ENCODE assay signal across 1 cellular context in genomic region chr18:31042068-31042390, GRCh38.
TF ChIP-seq lines count a peak whose summit lies in the region.

No MANE protein-coding gene starts in this region.

TF ChIP-seq in GM23338, 12 proteins besides CTCF, POLR2A, EP300 and RAD21 (continued from another document):
- TF ChIP-seq, protein P1, sequence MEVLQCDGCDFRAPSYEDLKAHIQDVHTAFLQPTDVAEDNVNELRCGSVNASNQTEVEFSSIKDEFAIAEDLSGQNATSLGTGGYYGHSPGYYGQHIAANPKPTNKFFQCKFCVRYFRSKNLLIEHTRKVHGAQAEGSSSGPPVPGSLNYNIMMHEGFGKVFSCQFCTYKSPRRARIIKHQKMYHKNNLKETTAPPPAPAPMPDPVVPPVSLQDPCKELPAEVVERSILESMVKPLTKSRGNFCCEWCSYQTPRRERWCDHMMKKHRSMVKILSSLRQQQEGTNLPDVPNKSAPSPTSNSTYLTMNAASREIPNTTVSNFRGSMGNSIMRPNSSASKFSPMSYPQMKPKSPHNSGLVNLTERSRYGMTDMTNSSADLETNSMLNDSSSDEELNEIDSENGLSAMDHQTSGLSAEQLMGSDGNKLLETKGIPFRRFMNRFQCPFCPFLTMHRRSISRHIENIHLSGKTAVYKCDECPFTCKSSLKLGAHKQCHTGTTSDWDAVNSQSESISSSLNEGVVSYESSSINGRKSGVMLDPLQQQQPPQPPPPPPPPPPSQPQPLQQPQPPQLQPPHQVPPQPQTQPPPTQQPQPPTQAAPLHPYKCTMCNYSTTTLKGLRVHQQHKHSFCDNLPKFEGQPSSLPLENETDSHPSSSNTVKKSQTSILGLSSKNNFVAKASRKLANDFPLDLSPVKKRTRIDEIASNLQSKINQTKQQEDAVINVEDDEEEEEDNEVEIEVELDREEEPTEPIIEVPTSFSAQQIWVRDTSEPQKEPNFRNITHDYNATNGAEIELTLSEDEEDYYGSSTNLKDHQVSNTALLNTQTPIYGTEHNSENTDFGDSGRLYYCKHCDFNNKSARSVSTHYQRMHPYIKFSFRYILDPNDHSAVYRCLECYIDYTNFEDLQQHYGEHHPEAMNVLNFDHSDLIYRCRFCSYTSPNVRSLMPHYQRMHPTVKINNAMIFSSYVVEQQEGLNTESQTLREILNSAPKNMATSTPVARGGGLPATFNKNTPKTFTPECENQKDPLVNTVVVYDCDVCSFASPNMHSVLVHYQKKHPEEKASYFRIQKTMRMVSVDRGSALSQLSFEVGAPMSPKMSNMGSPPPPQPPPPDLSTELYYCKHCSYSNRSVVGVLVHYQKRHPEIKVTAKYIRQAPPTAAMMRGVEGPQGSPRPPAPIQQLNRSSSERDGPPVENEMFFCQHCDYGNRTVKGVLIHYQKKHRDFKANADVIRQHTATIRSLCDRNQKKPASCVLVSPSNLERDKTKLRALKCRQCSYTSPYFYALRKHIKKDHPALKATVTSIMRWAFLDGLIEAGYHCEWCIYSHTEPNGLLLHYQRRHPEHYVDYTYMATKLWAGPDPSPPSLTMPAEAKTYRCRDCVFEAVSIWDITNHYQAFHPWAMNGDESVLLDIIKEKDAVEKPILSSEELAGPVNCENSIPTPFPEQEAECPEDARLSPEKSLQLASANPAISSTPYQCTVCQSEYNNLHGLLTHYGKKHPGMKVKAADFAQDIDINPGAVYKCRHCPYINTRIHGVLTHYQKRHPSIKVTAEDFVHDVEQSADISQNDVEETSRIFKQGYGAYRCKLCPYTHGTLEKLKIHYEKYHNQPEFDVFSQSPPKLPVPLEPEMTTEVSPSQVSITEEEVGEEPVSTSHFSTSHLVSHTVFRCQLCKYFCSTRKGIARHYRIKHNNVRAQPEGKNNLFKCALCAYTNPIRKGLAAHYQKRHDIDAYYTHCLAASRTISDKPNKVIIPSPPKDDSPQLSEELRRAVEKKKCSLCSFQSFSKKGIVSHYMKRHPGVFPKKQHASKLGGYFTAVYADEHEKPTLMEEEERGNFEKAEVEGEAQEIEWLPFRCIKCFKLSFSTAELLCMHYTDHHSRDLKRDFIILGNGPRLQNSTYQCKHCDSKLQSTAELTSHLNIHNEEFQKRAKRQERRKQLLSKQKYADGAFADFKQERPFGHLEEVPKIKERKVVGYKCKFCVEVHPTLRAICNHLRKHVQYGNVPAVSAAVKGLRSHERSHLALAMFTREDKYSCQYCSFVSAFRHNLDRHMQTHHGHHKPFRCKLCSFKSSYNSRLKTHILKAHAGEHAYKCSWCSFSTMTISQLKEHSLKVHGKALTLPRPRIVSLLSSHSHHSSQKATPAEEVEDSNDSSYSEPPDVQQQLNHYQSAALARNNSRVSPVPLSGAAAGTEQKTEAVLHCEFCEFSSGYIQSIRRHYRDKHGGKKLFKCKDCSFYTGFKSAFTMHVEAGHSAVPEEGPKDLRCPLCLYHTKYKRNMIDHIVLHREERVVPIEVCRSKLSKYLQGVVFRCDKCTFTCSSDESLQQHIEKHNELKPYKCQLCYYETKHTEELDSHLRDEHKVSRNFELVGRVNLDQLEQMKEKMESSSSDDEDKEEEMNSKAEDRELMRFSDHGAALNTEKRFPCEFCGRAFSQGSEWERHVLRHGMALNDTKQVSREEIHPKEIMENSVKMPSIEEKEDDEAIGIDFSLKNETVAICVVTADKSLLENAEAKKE (CRISPR knock-in tag; IDR thresholded peaks at IDR 0.05), result no peak
- no peak for TF ChIP-seq ZNF114 (CRISPR knock-in tag; IDR thresholded peaks at IDR 0.05)
- TF ChIP-seq REST (IDR thresholded peaks at IDR 0.05; ENCODE audit: unreplicated experiment), result no peak
- no peak for TF ChIP-seq JUNB (IDR thresholded peaks at IDR 0.05; ENCODE audit: unreplicated experiment)
- no peak for TF ChIP-seq STAT1 (IDR thresholded peaks at IDR 0.05; ENCODE audit: unreplicated experiment)
- TF ChIP-seq EZH2phosphoT487 (IDR thresholded peaks at IDR 0.05; ENCODE audit: unreplicated experiment), result no peak
- TF ChIP-seq, protein P2, sequence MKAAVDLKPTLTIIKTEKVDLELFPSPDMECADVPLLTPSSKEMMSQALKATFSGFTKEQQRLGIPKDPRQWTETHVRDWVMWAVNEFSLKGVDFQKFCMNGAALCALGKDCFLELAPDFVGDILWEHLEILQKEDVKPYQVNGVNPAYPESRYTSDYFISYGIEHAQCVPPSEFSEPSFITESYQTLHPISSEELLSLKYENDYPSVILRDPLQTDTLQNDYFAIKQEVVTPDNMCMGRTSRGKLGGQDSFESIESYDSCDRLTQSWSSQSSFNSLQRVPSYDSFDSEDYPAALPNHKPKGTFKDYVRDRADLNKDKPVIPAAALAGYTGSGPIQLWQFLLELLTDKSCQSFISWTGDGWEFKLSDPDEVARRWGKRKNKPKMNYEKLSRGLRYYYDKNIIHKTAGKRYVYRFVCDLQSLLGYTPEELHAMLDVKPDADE (IDR thresholded peaks at IDR 0.05), result no peak
- no peak for TF ChIP-seq CREB1 (CRISPR knock-in tag; IDR thresholded peaks at IDR 0.05; ENCODE audit: low read depth)
